In the genomic region with DNA sequence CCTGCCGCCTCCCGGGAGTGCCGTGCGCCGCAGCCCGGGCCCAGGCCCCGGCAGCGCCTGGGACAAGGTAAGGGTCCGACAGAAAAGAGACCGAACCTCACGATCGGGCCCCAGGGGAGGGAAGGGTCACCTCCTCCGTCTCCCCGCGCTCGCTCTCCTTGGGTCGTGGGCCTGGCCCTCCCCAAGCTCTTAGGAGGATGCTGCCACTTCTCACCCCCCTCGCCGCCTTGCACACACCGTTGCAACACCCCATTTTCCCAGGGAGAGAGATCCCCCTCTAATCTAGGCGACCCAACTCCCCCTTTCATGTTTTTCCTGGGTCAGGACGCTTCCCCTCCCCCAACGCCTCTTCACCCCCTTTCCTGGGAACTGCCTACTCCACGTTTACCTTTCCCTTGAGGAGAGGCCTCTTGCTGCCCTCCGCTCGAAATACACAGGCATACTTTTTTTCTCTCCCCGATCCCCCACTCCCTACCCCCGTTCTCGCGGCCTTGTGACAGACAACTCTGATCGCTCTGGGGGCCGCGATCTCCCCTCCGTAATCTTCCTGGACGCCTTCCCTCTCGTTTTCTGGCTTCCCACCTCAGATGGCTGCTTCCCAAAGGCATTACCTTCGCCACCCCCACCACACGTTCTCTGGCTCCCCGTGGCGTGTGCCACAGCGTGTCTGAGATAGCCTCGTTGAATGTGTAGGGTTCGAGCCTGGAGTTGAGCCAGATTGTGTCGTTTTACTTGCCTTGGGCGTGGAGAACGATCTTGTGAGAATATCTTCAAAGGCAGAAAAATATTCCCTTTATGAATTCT, we compare ENCODE assay signal across 1 cellular context.
TF ChIP-seq lines count a peak whose summit lies in the region.

No MANE protein-coding gene starts in this region.

TF ChIP-seq in H1, 55 proteins besides CTCF, POLR2A, EP300 and RAD21:
- TF ChIP-seq SRF (IDR thresholded peaks at IDR 0.05; ENCODE audit: low read depth, low read length) (no peak), TAF7 (optimal IDR thresholded peaks at IDR 0.05; ENCODE audit: borderline replicate concordance, low read depth, low read length) (peak; percentile 46), RFX5 (IDR thresholded peaks at IDR 0.05; ENCODE audit: borderline replicate concordance, low read depth, low read length) (no peak), HDAC2 (IDR thresholded peaks at IDR 0.05; ENCODE audit: borderline replicate concordance in 1 of 2, low read depth in 2 of 2, low read length in 2 of 2) (no peak), BCL11A (IDR thresholded peaks at IDR 0.05; ENCODE audit: low read depth in 2 of 2, low read length in 2 of 2) (no peak), PHF8 (conservative IDR thresholded peaks at IDR 0.05; ENCODE audit: low read depth, low read length) (peak; percentile 20), SIN3A (conservative IDR thresholded peaks at IDR 0.05 in 1 of 2, IDR thresholded peaks at IDR 0.05 in 1 of 2; ENCODE audit: low read depth in 1 of 2, low read length in 2 of 2) (peak in 1 of 2 experiments; percentile 74; a peak in 2 of 4 replicates), NANOG (IDR thresholded peaks at IDR 0.05; ENCODE audit: insufficient read depth, low read depth, low read length, poor library complexity, severe bottlenecking) (no peak), POLR2AphosphoS5 (IDR thresholded peaks at IDR 0.05; ENCODE audit: low read depth, low read length) (peak; percentile 77), KDM5A (IDR thresholded peaks at IDR 0.05; ENCODE audit: low read length) (no peak), MAFK (IDR thresholded peaks at IDR 0.05; ENCODE audit: low read depth, low read length) (no peak), SAP30 (IDR thresholded peaks at IDR 0.05; ENCODE audit: insufficient read depth, insufficient replicate concordance, low read length) (peak; percentile 85), CHD1 (IDR thresholded peaks at IDR 0.05; ENCODE audit: low read depth, low read length) (peak; percentile 41), KDM4A (IDR thresholded peaks at IDR 0.05; ENCODE audit: low read depth, low read length, severe bottlenecking) (no peak), ASH2L (IDR thresholded peaks at IDR 0.05; ENCODE audit: low read length) (peak; percentile 81), RBBP5 (IDR thresholded peaks at IDR 0.05; ENCODE audit: borderline replicate concordance, low read depth, low read length) (peak; percentile 66)
- TF ChIP-seq, protein P1, sequence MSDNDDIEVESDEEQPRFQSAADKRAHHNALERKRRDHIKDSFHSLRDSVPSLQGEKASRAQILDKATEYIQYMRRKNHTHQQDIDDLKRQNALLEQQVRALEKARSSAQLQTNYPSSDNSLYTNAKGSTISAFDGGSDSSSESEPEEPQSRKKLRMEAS (IDR thresholded peaks at IDR 0.05) = peak; percentile 65; the same call in 1 of the 2 replicates
